ENCODE assay signal across 9 cellular contexts in the genomic region with DNA sequence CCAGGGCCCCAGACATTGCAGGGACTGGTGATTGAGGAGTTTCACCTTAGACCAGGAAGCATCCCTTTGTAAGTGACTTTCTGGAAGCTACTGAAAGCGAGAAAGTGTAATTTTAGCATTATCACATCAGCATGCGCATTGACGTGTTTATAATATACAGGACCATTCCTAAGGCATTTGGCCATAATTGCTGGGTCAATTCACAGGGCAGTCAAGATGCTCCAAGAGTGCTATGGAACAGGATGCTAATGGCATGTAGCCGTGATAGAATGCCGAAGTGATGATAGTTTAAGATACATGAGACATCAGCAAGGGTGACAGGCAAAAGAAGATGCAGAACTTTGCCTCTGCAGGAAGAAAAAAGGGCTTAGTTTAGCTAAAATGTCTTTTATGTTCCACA.
"Had no signal": no experiment of that assay in that cellular context is flagged by ENCODE, and none has a peak within 500 bp of the region (broad histone marks: within the 10 kb centered on the region; RNA-seq: fewer than 3 reads in every experiment).

No MANE protein-coding gene starts in this region.

- ATAC-seq: GM23338, HCT116 had no signal

- H3K9ac ChIP-seq: GM23248 had no signal

- H3K4me3 ChIP-seq: GM23248, GM23338, HAP-1 had no signal

- H3K4me1 ChIP-seq: HAP-1 had no signal

- H3K4me3 Mint-ChIP-seq: GM23338, H9, HFFc6 had no signal

- H3K27ac ChIP-seq: GM23248 had no signal

- H3K4me2 ChIP-seq: GM23338 had no signal

- H3K9me3 Mint-ChIP-seq: HFFc6 had no signal

- H3K36me3 ChIP-seq: HAP-1 had no signal

- H3K9me3 ChIP-seq: HAP-1 had no signal

- DNase-seq: GM23248, GOT3, H7, H9, HCEC 1CT, HFFc6 had no signal

- H2AFZ ChIP-seq: GM23248, GM23338 had no signal

- H3K27ac Mint-ChIP-seq: GM23338, H9, HFFc6 had no signal
